In genomic region chr2:126889501-126890135, GRCh38 we compare ENCODE assay signal across 34 cellular contexts. TPM values are rescaled to one million over a fixed set of nuclear protein-coding genes. Genes with fewer than 3 reads are reported as not detected.
DNase-seq lines count a peak whose midpoint lies in the region; ATAC-seq and TF ChIP-seq lines count a peak whose summit lies in the region.
"Had no signal": no experiment of that assay in that cellular context is flagged by ENCODE, and none has a peak within 500 bp of the region (broad histone marks: within the 10 kb centered on the region; RNA-seq: fewer than 3 reads in every experiment).

No MANE protein-coding gene starts in this region.

- no peak overlapping the region for H3K4me3 ChIP-seq in coronary artery
- H3K4me3 ChIP-seq: GM12878, sigmoid colon, SK-N-MC, tibial artery had no signal

- DNase-seq in G401 (ENCODE audit: low spot score): peak; percentile 87
- DNase-seq in NCI-H524 treated with DMSO at 0.1 percent for 48 hours (lab: John Stamatoyannopoulos, UW): peak; percentile 78
- DNase-seq in coronary artery (ENCODE audit: low spot score): peak; percentile 26
- DNase-seq in neural crest cell (ENCODE audit: low read depth, low spot score): no peak
- no peak for DNase-seq in CD14-positive monocyte (ENCODE audit: low spot score)
- DNase-seq in RKO (ENCODE audit: low spot score): no peak
- DNase-seq: activated CD4-positive, alpha-beta T cell treated with anti-CD3 and anti-CD28 coated beads, Interleukin-2, amount 50 U/mL, for 4 hours; activated naive CD4-positive, alpha-beta T cell treated with anti-CD3 and anti-CD28 coated beads, Interleukin-2, amount 50 U/mL, for 16 hours; amniotic stem cell; DMS153; effector CD8-positive, alpha-beta T cell; NCI-H1417 treated with DMSO at 0.1 percent for 48 hours; NCI-H2029 treated with DMSO at 0.1 percent for 48 hours; NCI-H345; NCI-H748 treated with DMSO at 0.1 percent for 48 hours; sigmoid colon; stimulated activated CD4-positive, alpha-beta T cell treated with anti-CD3 and anti-CD28 coated beads, Interleukin-4, amount 100 ng/mL, for 1 hour had no signal

- no peak overlapping the region for H3K27ac ChIP-seq in coronary artery
- H3K27ac ChIP-seq: KMS-11, RWPE1, sigmoid colon, SK-N-MC, tibial artery had no signal

- no peaks in the 10 kb centered on the region for H3K36me3 Mint-ChIP-seq in neural crest cell (ENCODE audit: low read depth)
- H3K36me3 Mint-ChIP-seq in CD14-positive monocyte: no peaks in the 10 kb centered on the region
- H3K36me3 Mint-ChIP-seq: brain, mesothelial cell of epicardium had no signal

- H3K27me3 Mint-ChIP-seq in neural crest cell (ENCODE audit: low read depth): no peaks in the 10 kb centered on the region
- H3K27me3 Mint-ChIP-seq in CD14-positive monocyte (ENCODE audit: low read depth in 3 of 3): peaks cover 5 to 9% (median 6%) of the 10 kb centered on the region in 3 donors
- H3K27me3 Mint-ChIP-seq: brain had no signal

- TF ChIP-seq CTCF in coronary artery (IDR thresholded peaks at IDR 0.05) (no peak), neural crest cell (conservative IDR thresholded peaks at IDR 0.05) (no peak), CD14-positive monocyte (IDR thresholded peaks at IDR 0.05) (no peak)

- peaks cover 5% of the 10 kb centered on the region for H3K4me1 Mint-ChIP-seq in neural crest cell
- H3K4me1 Mint-ChIP-seq in CD14-positive monocyte: peaks cover 12% of the 10 kb centered on the region

- in situ Hi-C loops in G401 (cut with HindIII; ENCODE audit: low sequenced_read_pairs): no loop called here

- H3K27ac Mint-ChIP-seq in neural crest cell (ENCODE audit: unreplicated experiment) (peak overlapping the region; percentile 43), CD14-positive monocyte (no peak overlapping the region)
- H3K27ac Mint-ChIP-seq: activated T-helper 2 cell treated with anti-CD3 and anti-CD28 coated beads, Interferon-gamma antibody, Interleukin-2, Interleukin-4, amounts not matched to agents 10 μg/mL and 5 μg/mL and 100 μg/mL, durations not matched to agents 14 hours and 24 hours and 36 hours; mesothelial cell of epicardium; progenitor cell of endocrine pancreas; T-helper 1 cell treated with Interleukin-12 subunit alpha and Interleukin-12 subunit beta and Interleukin-4 antibody, amounts not matched to agents 30 μg/mL and 1 μg/mL, for 36 hours had no signal

- no peak for ATAC-seq in HG03175 (IDR thresholded peaks at IDR 0.05; ENCODE audit: unreplicated experiment)
- ATAC-seq in GM21423 (IDR thresholded peaks at IDR 0.05; ENCODE audit: unreplicated experiment): no peak
- ATAC-seq: GM12878 had no signal

- no peak overlapping the region for H3K4me3 Mint-ChIP-seq in neural crest cell
- no peak overlapping the region for H3K4me3 Mint-ChIP-seq in CD14-positive monocyte
- H3K4me3 Mint-ChIP-seq: brain; mesothelial cell of epicardium; T-helper 1 cell treated with Interleukin-12 subunit alpha and Interleukin-12 subunit beta and Interleukin-4 antibody, amounts not matched to agents 30 μg/mL and 1 μg/mL, for 36 hours had no signal

- H3K9me3 Mint-ChIP-seq in neural crest cell (no peaks in the 10 kb centered on the region), CD14-positive monocyte (peaks cover 0 to 5% (median under 1%) of the 10 kb centered on the region in 7 donors)
- H3K9me3 Mint-ChIP-seq: activated T-helper 2 cell treated with anti-CD3 and anti-CD28 coated beads, Interferon-gamma antibody, Interleukin-2, Interleukin-4, amounts not matched to agents 10 μg/mL and 5 μg/mL and 100 μg/mL, durations not matched to agents 14 hours and 24 hours and 36 hours; mesothelial cell of epicardium; T-helper 1 cell treated with Interleukin-12 subunit alpha and Interleukin-12 subunit beta and Interleukin-4 antibody, amounts not matched to agents 30 μg/mL and 1 μg/mL, for 36 hours had no signal

- intact Hi-C loops in CD14-positive monocyte (cut with micrococcal nuclease): no loop called here

RNA-seq across cellular contexts. Expression of gene TEX51, which starts 9.1 kb away (rescaled TPM):
- total RNA-seq in G401 (2014; rRNA removed; shearing (Covaris generic)): not detected in 2 replicates
- not detected in 2 replicates for total RNA-seq in neural crest cell
- polyA plus RNA-seq in CD14-positive monocyte: not detected
- total RNA-seq: activated T-helper 2 cell treated with anti-CD3 and anti-CD28 coated beads, Interferon-gamma antibody, Interleukin-2, Interleukin-4, amounts not matched to agents 10 μg/mL and 5 μg/mL and 100 μg/mL, durations not matched to agents 14 hours and 24 hours and 36 hours; epithelial cell of proximal tubule; GM12878; liver; mesothelial cell of epicardium; progenitor cell of endocrine pancreas; sigmoid colon had no signal
- polyA plus RNA-seq: AG04450, BJ, GM12878, keratinocyte, liver had no signal

Comparison
In these comparisons a context has a peak if more than half of its experiments do, and no peak if none do; other contexts are left out.
1. DNase-seq: peak in G401 (single experiment), NCI-H524 treated with DMSO at 0.1 percent for 48 hours (single experiment) and coronary artery (single experiment); none in neural crest cell (single experiment), CD14-positive monocyte (single experiment) and RKO (single experiment).